Comparison of ENCODE assay signal across 12 cellular contexts in the genomic region with DNA sequence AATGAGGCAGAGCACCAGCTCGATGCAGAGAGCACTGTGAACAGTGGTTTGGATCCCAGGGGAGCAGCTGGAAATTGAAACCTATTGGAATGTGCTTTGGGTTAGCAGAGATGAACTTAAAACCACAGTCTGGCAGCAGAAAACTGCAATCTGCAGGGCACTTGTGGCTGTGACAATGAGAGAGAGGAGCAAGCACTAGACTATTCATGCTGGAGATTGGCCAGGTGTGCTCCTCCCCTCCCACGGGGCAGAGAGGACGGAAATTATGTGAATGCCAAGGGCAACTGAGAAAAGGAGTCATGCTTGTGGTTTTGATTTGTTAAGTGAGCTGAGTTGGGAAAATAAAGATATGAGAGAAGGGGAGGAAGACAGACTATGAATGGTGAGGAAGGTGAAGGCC. TPM values are rescaled to one million over a fixed set of nuclear protein-coding genes. Genes with fewer than 3 reads are reported as not detected.
DNase-seq lines count a peak whose midpoint lies in the region; ATAC-seq and TF ChIP-seq lines count a peak whose summit lies in the region.
"Had no signal": no experiment of that assay in that cellular context is flagged by ENCODE, and none has a peak within 500 bp of the region (broad histone marks: within the 10 kb centered on the region; RNA-seq: fewer than 3 reads in every experiment).

No MANE protein-coding gene starts in this region.

- H2AFZ ChIP-seq in GM23338: 0 out of 2 replicates have a peak overlapping the region, but pooled peaks have one; percentile 14

- no peak overlapping the region for H3K27ac ChIP-seq in GM23338 (ENCODE audit: low read depth)
- H3K27ac ChIP-seq: colonic mucosa had no signal

- no peak overlapping the region for H3K4me2 ChIP-seq in GM23338

- H3K9me2 ChIP-seq in GM23338 (ENCODE audit: insufficient read depth): no peaks in the 10 kb centered on the region

- no peaks in the 10 kb centered on the region for H3F3A ChIP-seq in GM23338 (replicated peaks; ENCODE audit: low read depth)

- TF ChIP-seq CTCF in AG04449 (IDR thresholded peaks at IDR 0.05; ENCODE audit: insufficient read depth, low read length, missing control alignments) (no peak), GM23338 (conservative IDR thresholded peaks at IDR 0.05; ENCODE audit: low read depth in 2 of 2) (no peak), fibroblast of the aortic adventitia (IDR thresholded peaks at IDR 0.05; ENCODE audit: insufficient read depth, low read length) (no peak)

- no peak overlapping the region for H3K4me3 Mint-ChIP-seq in GM23338
- H3K4me3 Mint-ChIP-seq in natural killer cell treated with Interleukin-12 subunit alpha and Interleukin-12 subunit beta and Interleukin-15 and Interleukin-18, amount 100 ng/mL, for 72 hours: no peak overlapping the region

- H3K27ac Mint-ChIP-seq in GM23338: no peak overlapping the region
- no peak overlapping the region for H3K27ac Mint-ChIP-seq in natural killer cell treated with Interleukin-12 subunit alpha and Interleukin-12 subunit beta and Interleukin-15 and Interleukin-18, amount 100 ng/mL, for 72 hours

- peaks cover 14% of the 10 kb centered on the region for H3K4me1 Mint-ChIP-seq in GM23338
- no peaks in the 10 kb centered on the region for H3K4me1 Mint-ChIP-seq in natural killer cell treated with Interleukin-12 subunit alpha and Interleukin-12 subunit beta and Interleukin-15 and Interleukin-18, amount 100 ng/mL, for 72 hours (ENCODE audit: low read depth in 2 of 2)

- H4K20me1 ChIP-seq in GM23338 (replicated peaks; ENCODE audit: insufficient read depth): no peaks in the 10 kb centered on the region

- peaks cover 4% of the 10 kb centered on the region for H3K27me3 Mint-ChIP-seq in GM23338 (ENCODE audit: insufficient read depth, low read depth, poor library complexity)
- H3K27me3 Mint-ChIP-seq in natural killer cell treated with Interleukin-12 subunit alpha and Interleukin-12 subunit beta and Interleukin-15 and Interleukin-18, amount 100 ng/mL, for 72 hours: no peaks in the 10 kb centered on the region

- peaks cover 11% of the 10 kb centered on the region for H3K4me1 ChIP-seq in GM23338 (ENCODE audit: insufficient read depth)
- H3K4me1 ChIP-seq: colonic mucosa, HAP-1 had no signal

- CTCF ChIA-PET in AG04449 (lab: Yijun Ruan, JAX): interaction anchor here (1.1 kb wide), 1 partner anchor 23 kb away, joined by 3 read pairs; no protein-coding TSS in a partner anchor

- POLR2A ChIA-PET in AG04449 (lab: Yijun Ruan, JAX): no interaction called here

- H3K36me3 ChIP-seq in GM23338 (ENCODE audit: insufficient read depth): no peaks in the 10 kb centered on the region
- H3K36me3 ChIP-seq: colonic mucosa, HAP-1 had no signal

- no peaks in the 10 kb centered on the region for H3K27me3 ChIP-seq in GM23338 (ENCODE audit: insufficient read depth)
- H3K27me3 ChIP-seq: colonic mucosa had no signal

- DNase-seq in AG04449 (ENCODE audit: low read depth, low spot score) (peak; percentile 19), GM23338 (ENCODE audit: low spot score) (no peak), RPMI8226 (peak; percentile 27), fibroblast of the aortic adventitia (ENCODE audit: low read depth) (peak; percentile 79), DMS53 treated with DMSO at 0.1 percent for 48 hours (lab: John Stamatoyannopoulos, UW; ENCODE audit: unreplicated experiment) (no peak), AML-193 (lab: John Stamatoyannopoulos, UW) (no peak)
- DNase-seq in natural killer cell treated with Interleukin-12 subunit alpha and Interleukin-12 subunit beta and Interleukin-15 and Interleukin-18, amount 100 ng/mL, for 72 hours (ENCODE audit: low spot score): no peak
- DNase-seq: colonic mucosa, NCI-H446 treated with DMSO at 0.1 percent for 48 hours had no signal

- ATAC-seq in GM23338 (no peak), HG03520 (IDR thresholded peaks at IDR 0.05; ENCODE audit: unreplicated experiment) (no peak)
- ATAC-seq in natural killer cell treated with Interleukin-12 subunit alpha and Interleukin-12 subunit beta and Interleukin-15 and Interleukin-18, amount 100 ng/mL, for 72 hours: no peak

- no peaks in the 10 kb centered on the region for H3K9me3 Mint-ChIP-seq in GM23338
- peaks cover 8% of the 10 kb centered on the region for H3K9me3 Mint-ChIP-seq in natural killer cell treated with Interleukin-12 subunit alpha and Interleukin-12 subunit beta and Interleukin-15 and Interleukin-18, amount 100 ng/mL, for 72 hours

- no peak overlapping the region for H3K4me3 ChIP-seq in AG04449 (ENCODE audit: low read depth, low read length)
- no peak overlapping the region for H3K4me3 ChIP-seq in GM23338
- H3K4me3 ChIP-seq in fibroblast of the aortic adventitia (ENCODE audit: low read depth, low read length): no peak overlapping the region
- H3K4me3 ChIP-seq: colonic mucosa, HAP-1 had no signal

- H3K79me2 ChIP-seq in GM23338 (replicated peaks; ENCODE audit: insufficient read depth): no peaks in the 10 kb centered on the region

- no peaks in the 10 kb centered on the region for H3K36me3 Mint-ChIP-seq in GM23338 (ENCODE audit: low read depth)
- H3K36me3 Mint-ChIP-seq in natural killer cell treated with Interleukin-12 subunit alpha and Interleukin-12 subunit beta and Interleukin-15 and Interleukin-18, amount 100 ng/mL, for 72 hours: no peaks in the 10 kb centered on the region

TF ChIP-seq in GM23338, 12 proteins besides CTCF, POLR2A, EP300 and RAD21 (continues in another document):
- TF ChIP-seq EZH2phosphoT487 (IDR thresholded peaks at IDR 0.05; ENCODE audit: unreplicated experiment): no peak
- TF ChIP-seq EZH2 (IDR thresholded peaks at IDR 0.05; ENCODE audit: low read depth, unreplicated experiment): no peak
- TF ChIP-seq STAT1 (IDR thresholded peaks at IDR 0.05; ENCODE audit: unreplicated experiment): no peak
- TF ChIP-seq, protein P1, sequence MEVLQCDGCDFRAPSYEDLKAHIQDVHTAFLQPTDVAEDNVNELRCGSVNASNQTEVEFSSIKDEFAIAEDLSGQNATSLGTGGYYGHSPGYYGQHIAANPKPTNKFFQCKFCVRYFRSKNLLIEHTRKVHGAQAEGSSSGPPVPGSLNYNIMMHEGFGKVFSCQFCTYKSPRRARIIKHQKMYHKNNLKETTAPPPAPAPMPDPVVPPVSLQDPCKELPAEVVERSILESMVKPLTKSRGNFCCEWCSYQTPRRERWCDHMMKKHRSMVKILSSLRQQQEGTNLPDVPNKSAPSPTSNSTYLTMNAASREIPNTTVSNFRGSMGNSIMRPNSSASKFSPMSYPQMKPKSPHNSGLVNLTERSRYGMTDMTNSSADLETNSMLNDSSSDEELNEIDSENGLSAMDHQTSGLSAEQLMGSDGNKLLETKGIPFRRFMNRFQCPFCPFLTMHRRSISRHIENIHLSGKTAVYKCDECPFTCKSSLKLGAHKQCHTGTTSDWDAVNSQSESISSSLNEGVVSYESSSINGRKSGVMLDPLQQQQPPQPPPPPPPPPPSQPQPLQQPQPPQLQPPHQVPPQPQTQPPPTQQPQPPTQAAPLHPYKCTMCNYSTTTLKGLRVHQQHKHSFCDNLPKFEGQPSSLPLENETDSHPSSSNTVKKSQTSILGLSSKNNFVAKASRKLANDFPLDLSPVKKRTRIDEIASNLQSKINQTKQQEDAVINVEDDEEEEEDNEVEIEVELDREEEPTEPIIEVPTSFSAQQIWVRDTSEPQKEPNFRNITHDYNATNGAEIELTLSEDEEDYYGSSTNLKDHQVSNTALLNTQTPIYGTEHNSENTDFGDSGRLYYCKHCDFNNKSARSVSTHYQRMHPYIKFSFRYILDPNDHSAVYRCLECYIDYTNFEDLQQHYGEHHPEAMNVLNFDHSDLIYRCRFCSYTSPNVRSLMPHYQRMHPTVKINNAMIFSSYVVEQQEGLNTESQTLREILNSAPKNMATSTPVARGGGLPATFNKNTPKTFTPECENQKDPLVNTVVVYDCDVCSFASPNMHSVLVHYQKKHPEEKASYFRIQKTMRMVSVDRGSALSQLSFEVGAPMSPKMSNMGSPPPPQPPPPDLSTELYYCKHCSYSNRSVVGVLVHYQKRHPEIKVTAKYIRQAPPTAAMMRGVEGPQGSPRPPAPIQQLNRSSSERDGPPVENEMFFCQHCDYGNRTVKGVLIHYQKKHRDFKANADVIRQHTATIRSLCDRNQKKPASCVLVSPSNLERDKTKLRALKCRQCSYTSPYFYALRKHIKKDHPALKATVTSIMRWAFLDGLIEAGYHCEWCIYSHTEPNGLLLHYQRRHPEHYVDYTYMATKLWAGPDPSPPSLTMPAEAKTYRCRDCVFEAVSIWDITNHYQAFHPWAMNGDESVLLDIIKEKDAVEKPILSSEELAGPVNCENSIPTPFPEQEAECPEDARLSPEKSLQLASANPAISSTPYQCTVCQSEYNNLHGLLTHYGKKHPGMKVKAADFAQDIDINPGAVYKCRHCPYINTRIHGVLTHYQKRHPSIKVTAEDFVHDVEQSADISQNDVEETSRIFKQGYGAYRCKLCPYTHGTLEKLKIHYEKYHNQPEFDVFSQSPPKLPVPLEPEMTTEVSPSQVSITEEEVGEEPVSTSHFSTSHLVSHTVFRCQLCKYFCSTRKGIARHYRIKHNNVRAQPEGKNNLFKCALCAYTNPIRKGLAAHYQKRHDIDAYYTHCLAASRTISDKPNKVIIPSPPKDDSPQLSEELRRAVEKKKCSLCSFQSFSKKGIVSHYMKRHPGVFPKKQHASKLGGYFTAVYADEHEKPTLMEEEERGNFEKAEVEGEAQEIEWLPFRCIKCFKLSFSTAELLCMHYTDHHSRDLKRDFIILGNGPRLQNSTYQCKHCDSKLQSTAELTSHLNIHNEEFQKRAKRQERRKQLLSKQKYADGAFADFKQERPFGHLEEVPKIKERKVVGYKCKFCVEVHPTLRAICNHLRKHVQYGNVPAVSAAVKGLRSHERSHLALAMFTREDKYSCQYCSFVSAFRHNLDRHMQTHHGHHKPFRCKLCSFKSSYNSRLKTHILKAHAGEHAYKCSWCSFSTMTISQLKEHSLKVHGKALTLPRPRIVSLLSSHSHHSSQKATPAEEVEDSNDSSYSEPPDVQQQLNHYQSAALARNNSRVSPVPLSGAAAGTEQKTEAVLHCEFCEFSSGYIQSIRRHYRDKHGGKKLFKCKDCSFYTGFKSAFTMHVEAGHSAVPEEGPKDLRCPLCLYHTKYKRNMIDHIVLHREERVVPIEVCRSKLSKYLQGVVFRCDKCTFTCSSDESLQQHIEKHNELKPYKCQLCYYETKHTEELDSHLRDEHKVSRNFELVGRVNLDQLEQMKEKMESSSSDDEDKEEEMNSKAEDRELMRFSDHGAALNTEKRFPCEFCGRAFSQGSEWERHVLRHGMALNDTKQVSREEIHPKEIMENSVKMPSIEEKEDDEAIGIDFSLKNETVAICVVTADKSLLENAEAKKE (CRISPR knock-in tag; IDR thresholded peaks at IDR 0.05): no peak

RNA-seq across cellular contexts. Expression of a gene that starts 38.1 kb away (rescaled TPM):
- not detected in 2 replicates for total RNA-seq in GM23338 (2014; rRNA removed; shearing (Covaris generic))
- not detected in 2 replicates for polyA plus RNA-seq in GM23338 (2016; fragmentation: Nextera tagmentation; extraction: Ambion mirVana)
- total RNA-seq in fibroblast of the aortic adventitia (ENCODE audit: low replicate concordance): not detected in 2 replicates
- total RNA-seq in natural killer cell treated with Interleukin-12 subunit alpha and Interleukin-12 subunit beta and Interleukin-15 and Interleukin-18, amount 100 ng/mL, for 72 hours: not detected
- total RNA-seq: temporal lobe had no signal

RNA-seq across cellular contexts. Expression of a gene that starts 54.0 kb away (rescaled TPM):
- total RNA-seq in GM23338 (2014; rRNA removed; shearing (Covaris generic)): not detected in 2 replicates
- not detected in 2 replicates for polyA plus RNA-seq in GM23338 (2016; fragmentation: Nextera tagmentation; extraction: Ambion mirVana)
- total RNA-seq in fibroblast of the aortic adventitia (ENCODE audit: low replicate concordance): not detected in 2 replicates
- not detected for total RNA-seq in natural killer cell treated with Interleukin-12 subunit alpha and Interleukin-12 subunit beta and Interleukin-15 and Interleukin-18, amount 100 ng/mL, for 72 hours
- total RNA-seq: temporal lobe had no signal

Comparison
In these comparisons a context has a peak if more than half of its experiments do, and no peak if none do; other contexts are left out.
1. DNase-seq: peak in AG04449 (single experiment), RPMI8226 (single experiment) and fibroblast of the aortic adventitia (single experiment); none in GM23338 (single experiment), DMS53 treated with DMSO at 0.1 percent for 48 hours (single experiment), AML-193 (0 of 2) and natural killer cell treated with Interleukin-12 subunit alpha and Interleukin-12 subunit beta and Interleukin-15 and Interleukin-18, amount 100 ng/mL, for 72 hours (single experiment).